In genomic region chr19:48595171-48595570, GRCh38 we compare ENCODE assay signal across 34 cellular contexts. TPM values are rescaled to one million over a fixed set of nuclear protein-coding genes. Genes with fewer than 3 reads are reported as not detected.
DNase-seq lines count a peak whose midpoint lies in the region; ATAC-seq, FAIRE-seq and TF ChIP-seq lines count a peak whose summit lies in the region.
"Had no signal": no experiment of that assay in that cellular context is flagged by ENCODE, and none has a peak within 500 bp of the region (broad histone marks: within the 10 kb centered on the region; RNA-seq: fewer than 3 reads in every experiment).

No MANE protein-coding gene starts in this region.

- peaks cover 0 to 30% of the 10 kb centered on the region in 2 experiments; a peak in 2 of 5 replicates for H3K4me1 ChIP-seq in K562 (replicated peaks in 1 of 2; ENCODE audit: control insufficient read depth in 2 of 2, insufficient read depth in 2 of 2, low read length in 2 of 2)
- no peaks in the 10 kb centered on the region for H3K4me1 ChIP-seq in body of pancreas
- H3K4me1 ChIP-seq: adrenal gland, pancreas, transverse colon had no signal

- no peaks in the 10 kb centered on the region for H3K79me2 ChIP-seq in K562 (ENCODE audit: control insufficient read depth, insufficient read depth, low read length)

- CTCF ChIA-PET in activated CD4-positive, alpha-beta T cell treated with anti-CD3 and anti-CD28 coated beads for 36 hours (lab: Charles Lee) = interaction anchor here (0.6 to 2.0 kb wide), 3 partner anchors 10 to 192 kb away, joined by 3 to 7 read pairs (median 5); no protein-coding TSS in a partner anchor
- CTCF ChIA-PET in K562 (lab: Yijun Ruan, JAX; ENCODE audit: low intra/inter-chr PET ratio) = no interaction called here

- TF ChIP-seq CTCF in natural killer cell (IDR thresholded peaks at IDR 0.05) (no peak), K562 (IDR thresholded peaks at IDR 0.05 in 2 of 3, conservative IDR thresholded peaks at IDR 0.05 in 1 of 3; ENCODE audit: insufficient read depth in 2 of 3, low read depth in 1 of 3, low read length in 3 of 3) (no peak), body of pancreas (IDR thresholded peaks at IDR 0.05) (no peak)

- H3K4me1 Mint-ChIP-seq in activated CD4-positive, alpha-beta T cell treated with anti-CD3 and anti-CD28 coated beads for 36 hours = peaks cover 10% of the 10 kb centered on the region
- H3K4me1 Mint-ChIP-seq in natural killer cell treated with Interleukin-12 subunit alpha and Interleukin-12 subunit beta and Interleukin-15 and Interleukin-18, amount 100 ng/mL, for 72 hours (ENCODE audit: low read depth in 2 of 2) = no peaks in the 10 kb centered on the region
- no peaks in the 10 kb centered on the region for H3K4me1 Mint-ChIP-seq in natural killer cell
- H3K4me1 Mint-ChIP-seq in stimulated activated effector memory CD8-positive, alpha-beta T cell treated with anti-CD3 and anti-CD28 coated beads, Interleukin-12 subunit alpha, Interleukin-12 subunit beta, amount 100 ng/mL, for 72 hours = peaks cover 35% of the 10 kb centered on the region
- H3K4me1 Mint-ChIP-seq: mesothelial cell of epicardium, naive B cell had no signal

- H3K27ac ChIP-seq in K562 (ENCODE audit: extremely low read depth, low read depth, low read length) (no peak overlapping the region), body of pancreas (no peak overlapping the region)
- H3K27ac ChIP-seq: adrenal gland, brain microvascular endothelial cell, epithelial cell of prostate, GM23248, KMS-11, pancreas, transverse colon, WERI-Rb-1 had no signal

- H3K9ac ChIP-seq in K562 (ENCODE audit: insufficient read depth in 1 of 2, low read depth in 2 of 2, low read length in 2 of 2) = no peak overlapping the region
- H3K9ac ChIP-seq: GM23248, KMS-11 had no signal

- intact Hi-C loops in activated CD4-positive, alpha-beta T cell treated with anti-CD3 and anti-CD28 coated beads for 36 hours (cut with DNase I, micrococcal nuclease) = no loop called here
- intact Hi-C loops in natural killer cell (cut with micrococcal nuclease) (no loop called here), K562 (cut with micrococcal nuclease) (no loop called here), body of pancreas (cut with DNase I) (loop anchor here (10.0 kb wide), 1 partner anchor 280 kb away; no protein-coding TSS in a partner anchor)

- no peak for TF ChIP-seq RAD21 in K562 (CRISPR knock-in tag; conservative IDR thresholded peaks at IDR 0.05 in 1 of 2, IDR thresholded peaks at IDR 0.05 in 1 of 2)

- H3K9me1 ChIP-seq in K562 (ENCODE audit: control insufficient read depth, insufficient read depth, low read length) = peaks cover 2% of the 10 kb centered on the region

- H3K4me3 ChIP-seq in K562 (no peak overlapping the region), body of pancreas (no peak overlapping the region)
- H3K4me3 ChIP-seq: adrenal gland, GM23248, pancreas, transverse colon had no signal

- TF ChIP-seq EP300 in K562 (IDR thresholded peaks at IDR 0.05; ENCODE audit: low read length) = no peak

- H3K27me3 ChIP-seq in K562 (ENCODE audit: control insufficient read depth in 2 of 2, insufficient read depth in 2 of 2, low read length in 2 of 2) (peaks cover 0 to 7% of the 10 kb centered on the region in 2 experiments; a peak in 2 of 5 replicates), body of pancreas (no peaks in the 10 kb centered on the region)
- H3K27me3 ChIP-seq: adrenal gland, brain microvascular endothelial cell, pancreas, transverse colon had no signal

- 36% methylated on average over 4 of the region's 9 CpGs for WGBS in K562 (ENCODE audit: insufficient coverage, low coverage, missing lambda C conversion rate)
- 80% methylated on average over 8 to 9 of the region's 9 CpGs for WGBS in body of pancreas, 2 donors

- H3K36me3 ChIP-seq in K562 (ENCODE audit: control insufficient read depth, insufficient read depth, low read length) = no peaks in the 10 kb centered on the region
- H3K36me3 ChIP-seq in body of pancreas (replicated peaks in 1 of 2; ENCODE audit: insufficient read depth in 1 of 2, low read depth in 2 of 2) = no peaks in the 10 kb centered on the region
- H3K36me3 ChIP-seq: adrenal gland, brain microvascular endothelial cell, pancreas, transverse colon, WERI-Rb-1 had no signal

- H3K4me3 Mint-ChIP-seq in activated CD4-positive, alpha-beta T cell treated with anti-CD3 and anti-CD28 coated beads for 36 hours = peak overlapping the region; percentile 74
- H3K4me3 Mint-ChIP-seq in natural killer cell treated with Interleukin-12 subunit alpha and Interleukin-12 subunit beta and Interleukin-15 and Interleukin-18, amount 100 ng/mL, for 72 hours = peak overlapping the region; percentile 33
- no peak overlapping the region for H3K4me3 Mint-ChIP-seq in natural killer cell
- peak overlapping the region; percentile 73 for H3K4me3 Mint-ChIP-seq in stimulated activated effector memory CD8-positive, alpha-beta T cell treated with anti-CD3 and anti-CD28 coated beads, Interleukin-12 subunit alpha, Interleukin-12 subunit beta, amount 100 ng/mL, for 72 hours
- H3K4me3 Mint-ChIP-seq: HFFc6, mesothelial cell of epicardium had no signal

- H3K9me3 ChIP-seq in K562 (replicated peaks; ENCODE audit: control insufficient read depth, insufficient read depth, low read depth, low read length) (no peaks in the 10 kb centered on the region), body of pancreas (no peaks in the 10 kb centered on the region)
- H3K9me3 ChIP-seq: adrenal gland, pancreas, transverse colon had no signal

- H4K20me1 ChIP-seq in K562 (replicated peaks; ENCODE audit: control insufficient read depth, insufficient read depth, low read length) = 0 out of 2 replicates have a peak, but pooled peaks cover 2% of the 10 kb centered on the region

- in situ Hi-C loops in K562 (cut with MboI) = loop anchor here (25.0 kb wide), 1 partner anchor 1517 kb away; no protein-coding TSS in a partner anchor

- H3K9me3 Mint-ChIP-seq in activated CD4-positive, alpha-beta T cell treated with anti-CD3 and anti-CD28 coated beads for 36 hours (ENCODE audit: low read depth) = no peaks in the 10 kb centered on the region
- H3K9me3 Mint-ChIP-seq in natural killer cell treated with Interleukin-12 subunit alpha and Interleukin-12 subunit beta and Interleukin-15 and Interleukin-18, amount 100 ng/mL, for 72 hours = no peaks in the 10 kb centered on the region
- H3K9me3 Mint-ChIP-seq in natural killer cell = no peaks in the 10 kb centered on the region
- no peaks in the 10 kb centered on the region for H3K9me3 Mint-ChIP-seq in stimulated activated effector memory CD8-positive, alpha-beta T cell treated with anti-CD3 and anti-CD28 coated beads, Interleukin-12 subunit alpha, Interleukin-12 subunit beta, amount 100 ng/mL, for 72 hours
- H3K9me3 Mint-ChIP-seq: HFFc6, mesothelial cell of epicardium, naive B cell had no signal

- BruUV-seq in K562 (replicated peaks; lab: Mats Ljungman, UMichigan) = no TSS peak

- DNase-seq in activated CD4-positive, alpha-beta T cell treated with anti-CD3 and anti-CD28 coated beads for 36 hours = no peak
- DNase-seq in activated CD4-positive, alpha-beta T cell treated with anti-CD3 and anti-CD28 coated beads for 1 hour = no peak
- DNase-seq in natural killer cell treated with Interleukin-12 subunit alpha and Interleukin-12 subunit beta and Interleukin-15 and Interleukin-18, amount 100 ng/mL, for 72 hours (ENCODE audit: low spot score) = no peak
- no peak for DNase-seq in natural killer cell
- no peak for DNase-seq in K562 (ENCODE audit: extremely low read depth in 1 of 4, low spot score in 3 of 4)
- no peak for DNase-seq in stimulated activated effector memory CD8-positive, alpha-beta T cell treated with anti-CD3 and anti-CD28 coated beads, Interleukin-12 subunit alpha, Interleukin-12 subunit beta, amount 100 ng/mL, for 72 hours (ENCODE audit: low spot score in 2 of 2)
- DNase-seq in body of pancreas = no peak
- DNase-seq in NCI-H774 (lab: John Stamatoyannopoulos, UW) = no peak
- DNase-seq: activated CD4-positive, alpha-beta T cell treated with anti-CD3 and anti-CD28 coated beads, Interleukin-2, amount 50 U/mL, for 48 hours; AML-193; brain microvascular endothelial cell; DMS53; GM23248; HFFc6; naive B cell; NCI-H1417 treated with DMSO at 0.1 percent for 48 hours; NCI-H2107; NCI-H446; NCI-H82; pancreas; stimulated activated CD4-positive, alpha-beta T cell treated with anti-CD3 and anti-CD28 coated beads, Interleukin-2, amount 100 ng/mL, for 24 hours; transverse colon; WERI-Rb-1 had no signal

- no peak for TF ChIP-seq POLR2A in K562 (conservative IDR thresholded peaks at IDR 0.05)
- no peak for TF ChIP-seq POLR2A in body of pancreas (IDR thresholded peaks at IDR 0.05)

- H3K36me3 Mint-ChIP-seq in activated CD4-positive, alpha-beta T cell treated with anti-CD3 and anti-CD28 coated beads for 36 hours (ENCODE audit: low read depth) = no peaks in the 10 kb centered on the region
- H3K36me3 Mint-ChIP-seq in natural killer cell treated with Interleukin-12 subunit alpha and Interleukin-12 subunit beta and Interleukin-15 and Interleukin-18, amount 100 ng/mL, for 72 hours = no peaks in the 10 kb centered on the region
- H3K36me3 Mint-ChIP-seq in natural killer cell = no peaks in the 10 kb centered on the region
- H3K36me3 Mint-ChIP-seq in stimulated activated effector memory CD8-positive, alpha-beta T cell treated with anti-CD3 and anti-CD28 coated beads, Interleukin-12 subunit alpha, Interleukin-12 subunit beta, amount 100 ng/mL, for 72 hours = peaks cover 42% of the 10 kb centered on the region
- H3K36me3 Mint-ChIP-seq: mesothelial cell of epicardium, naive B cell had no signal

- peak overlapping the region; percentile 38 for H3K27ac Mint-ChIP-seq in activated CD4-positive, alpha-beta T cell treated with anti-CD3 and anti-CD28 coated beads for 36 hours
- H3K27ac Mint-ChIP-seq in natural killer cell treated with Interleukin-12 subunit alpha and Interleukin-12 subunit beta and Interleukin-15 and Interleukin-18, amount 100 ng/mL, for 72 hours = no peak overlapping the region
- H3K27ac Mint-ChIP-seq in natural killer cell = no peak overlapping the region
- peak overlapping the region; percentile 91 for H3K27ac Mint-ChIP-seq in stimulated activated effector memory CD8-positive, alpha-beta T cell treated with anti-CD3 and anti-CD28 coated beads, Interleukin-12 subunit alpha, Interleukin-12 subunit beta, amount 100 ng/mL, for 72 hours
- H3K27ac Mint-ChIP-seq: HFFc6, mesothelial cell of epicardium, naive B cell had no signal

- no peak for ATAC-seq in activated CD4-positive, alpha-beta T cell treated with anti-CD3 and anti-CD28 coated beads for 36 hours
- ATAC-seq in natural killer cell treated with Interleukin-12 subunit alpha and Interleukin-12 subunit beta and Interleukin-15 and Interleukin-18, amount 100 ng/mL, for 72 hours = no peak
- ATAC-seq in natural killer cell (no peak), K562 (no peak), body of pancreas (no peak)
- no peak for ATAC-seq in stimulated activated effector memory CD8-positive, alpha-beta T cell treated with anti-CD3 and anti-CD28 coated beads, Interleukin-12 subunit alpha, Interleukin-12 subunit beta, amount 100 ng/mL, for 72 hours
- ATAC-seq: pancreas had no signal

- H2AFZ ChIP-seq in K562 (ENCODE audit: low read depth, low read length) = no peak overlapping the region
- H2AFZ ChIP-seq: GM23248 had no signal

- POLR2A ChIA-PET in activated CD4-positive, alpha-beta T cell treated with anti-CD3 and anti-CD28 coated beads for 36 hours (lab: Charles Lee) = no interaction called here
- POLR2A ChIA-PET in K562 (lab: Yijun Ruan, JAX) = interaction anchor here (0.5 to 2.6 kb wide), 3 partner anchors 10 to 22 kb away, joined by 3 to 9 read pairs (median 8); no protein-coding TSS in a partner anchor

- no peaks in the 10 kb centered on the region for H3K27me3 Mint-ChIP-seq in activated CD4-positive, alpha-beta T cell treated with anti-CD3 and anti-CD28 coated beads for 36 hours
- peaks cover 0 to 4% of the 10 kb centered on the region in 2 donors for H3K27me3 Mint-ChIP-seq in natural killer cell treated with Interleukin-12 subunit alpha and Interleukin-12 subunit beta and Interleukin-15 and Interleukin-18, amount 100 ng/mL, for 72 hours
- H3K27me3 Mint-ChIP-seq in natural killer cell (ENCODE audit: low read depth in 2 of 2) = peaks cover 0 to 3% of the 10 kb centered on the region in 2 donors

- no peak for FAIRE-seq in K562 (lab: Jason Lieb, UNC)
- FAIRE-seq: G401.6, keratinocyte, pancreas had no signal

- no peak overlapping the region for H3K4me2 ChIP-seq in K562 (ENCODE audit: insufficient read depth, low read length)
- H3K4me2 ChIP-seq: KMS-11 had no signal

RNA-seq across cellular contexts. Expression of gene SPACA4, which starts 11.4 kb away (rescaled TPM):
- total RNA-seq in activated CD4-positive, alpha-beta T cell treated with anti-CD3 and anti-CD28 coated beads for 36 hours = not detected
- not detected for total RNA-seq in natural killer cell treated with Interleukin-12 subunit alpha and Interleukin-12 subunit beta and Interleukin-15 and Interleukin-18, amount 100 ng/mL, for 72 hours
- total RNA-seq in natural killer cell (not detected), K562 (2014; rRNA removed) (not detected in 2 replicates), K562 (2014; rRNA removed; fragmentation: Illumina TruSeq; extraction: Trizol) (not detected in 2 replicates), K562 (2015; rRNA removed; fragmentation: Illumina TruSeq; extraction: Trizol) (not detected in 2 replicates), K562 (2021) (not detected in 2 replicates), body of pancreas (not detected)
- not detected in 2 replicates for total RNA-seq in K562 (2011; cell fraction: chromatin; rRNA removed; ENCODE audit: low replicate concordance)
- total RNA-seq in K562 (2011; cell fraction: nucleolus; rRNA removed) = not detected in 2 replicates
- total RNA-seq in K562 (2011; cell fraction: nucleoplasm; rRNA removed) = not detected in 2 replicates
- polyA plus RNA-seq in K562 (2011; rRNA removed) (not detected in 2 replicates), K562 (2014; fragmentation: Illumina TruSeq; extraction: Trizol) (not detected in 2 replicates), K562 (2014; fragmentation: Nextera tagmentation; extraction: Ambion mirVana) (not detected), K562 (2014; rRNA removed) (not detected in 2 replicates)
- polyA plus RNA-seq in K562 (2011; cell fraction: cytosol; rRNA removed) = 0.09 TPM in 1 of 2 replicates, not detected in the other
- not detected in 2 replicates for polyA plus RNA-seq in K562 (2011; cell fraction: nucleus; rRNA removed)
- not detected in 2 replicates for polyA plus RNA-seq in K562 (2012)
- polyA minus RNA-seq in K562 (2011; rRNA and poly(A)+ RNA removed) = not detected in 2 replicates
- polyA minus RNA-seq in K562 (2011; cell fraction: cytosol; rRNA and poly(A)+ RNA removed) = not detected in 2 replicates
- not detected in 2 replicates for polyA minus RNA-seq in K562 (2011; cell fraction: nucleus; rRNA and poly(A)+ RNA removed)
- total RNA-seq: A172; adrenal gland; GM23248; HFFc6; liver; mesothelial cell of epicardium; pancreas; RPMI7951; SK-MEL-5; T-helper 2 cell treated with Interferon-gamma antibody and Interleukin-4, amounts not matched to agents 100 ng/mL and 5 ng/mL, for 36 hours; transverse colon had no signal
- polyA plus RNA-seq: adrenal gland, GM23248, liver had no signal

RNA-seq across cellular contexts. Expression of gene FAM83E, which starts 19.7 kb away (rescaled TPM):
- total RNA-seq in activated CD4-positive, alpha-beta T cell treated with anti-CD3 and anti-CD28 coated beads for 36 hours = 1 to 10 TPM; 1.5 to 4.1 TPM
- total RNA-seq in natural killer cell treated with Interleukin-12 subunit alpha and Interleukin-12 subunit beta and Interleukin-15 and Interleukin-18, amount 100 ng/mL, for 72 hours = 10 to 100 TPM in 1 of 2 donors, 1 to 10 TPM in 1; 3.5 to 13.7 TPM
- total RNA-seq in natural killer cell = 1 to 10 TPM in 2 of 3 donors, under 1 TPM in 1; 0.70 to 1.3 (median 1.1) TPM
- 1.9 and 6.0 TPM in 2 replicates for total RNA-seq in K562 (2011; cell fraction: chromatin; rRNA removed; ENCODE audit: low replicate concordance)
- total RNA-seq in K562 (2011; cell fraction: nucleolus; rRNA removed) = 3.4 and 7.2 TPM in 2 replicates
- 6.5 and 9.6 TPM in 2 replicates for total RNA-seq in K562 (2011; cell fraction: nucleoplasm; rRNA removed)
- total RNA-seq in K562 (2014; rRNA removed) = 0.82 TPM in 1 of 2 replicates, not detected in the other
- total RNA-seq in K562 (2014; rRNA removed; fragmentation: Illumina TruSeq; extraction: Trizol) = 0.29 TPM in 1 of 2 replicates, not detected in the other
- total RNA-seq in K562 (2015; rRNA removed; fragmentation: Illumina TruSeq; extraction: Trizol) = 0.45 and 0.87 TPM in 2 replicates
- 0.71 and 1.3 TPM in 2 replicates for total RNA-seq in K562 (2021)
- polyA plus RNA-seq in K562 (2011; rRNA removed) = 0.15 TPM in 2 replicates
- polyA plus RNA-seq in K562 (2011; cell fraction: cytosol; rRNA removed) = 0.04 TPM in 1 of 2 replicates, not detected in the other
- polyA plus RNA-seq in K562 (2011; cell fraction: nucleus; rRNA removed) = 0.18 and 1.2 TPM in 2 replicates
- 0.13 and 0.14 TPM in 2 replicates for polyA plus RNA-seq in K562 (2012)
- polyA plus RNA-seq in K562 (2014; fragmentation: Illumina TruSeq; extraction: Trizol) = not detected in 2 replicates
- not detected for polyA plus RNA-seq in K562 (2014; fragmentation: Nextera tagmentation; extraction: Ambion mirVana)
- polyA plus RNA-seq in K562 (2014; rRNA removed) = 0.04 and 0.19 TPM in 2 replicates
- not detected in 2 replicates for polyA minus RNA-seq in K562 (2011; rRNA and poly(A)+ RNA removed)
- polyA minus RNA-seq in K562 (2011; cell fraction: cytosol; rRNA and poly(A)+ RNA removed) = not detected in 2 replicates
- 2.4 and 4.2 TPM in 2 replicates for polyA minus RNA-seq in K562 (2011; cell fraction: nucleus; rRNA and poly(A)+ RNA removed)
- total RNA-seq in body of pancreas = 1 to 10 TPM in 1 of 2 donors, under 1 TPM in 1; 0.33 to 4.2 TPM
- total RNA-seq: A172, GM23248 had no signal
- polyA plus RNA-seq: GM23248 had no signal

RNA-seq across cellular contexts. Expression of gene RPL18, which starts 23.8 kb away (rescaled TPM):
- total RNA-seq in activated CD4-positive, alpha-beta T cell treated with anti-CD3 and anti-CD28 coated beads for 36 hours = 1,000 to 10,000 TPM; 2,026 to 2,191 TPM
- total RNA-seq in natural killer cell treated with Interleukin-12 subunit alpha and Interleukin-12 subunit beta and Interleukin-15 and Interleukin-18, amount 100 ng/mL, for 72 hours = 1,000 to 10,000 TPM; 1,029 to 1,552 TPM
- total RNA-seq in natural killer cell (1,000 to 10,000 TPM in 2 of 3 donors, 100 to 1,000 TPM in 1; 900 to 1,086 (median 1,066) TPM), K562 (2014; rRNA removed) (2,565 and 3,619 TPM in 2 replicates), K562 (2014; rRNA removed; fragmentation: Illumina TruSeq; extraction: Trizol) (1,358 and 1,367 TPM in 2 replicates), K562 (2015; rRNA removed; fragmentation: Illumina TruSeq; extraction: Trizol) (2,022 and 2,084 TPM in 2 replicates), K562 (2021) (2,028 and 2,113 TPM in 2 replicates), body of pancreas (1,000 to 10,000 TPM; 2,402 to 3,112 TPM)
- total RNA-seq in K562 (2011; cell fraction: chromatin; rRNA removed; ENCODE audit: low replicate concordance) = 185 and 358 TPM in 2 replicates
- total RNA-seq in K562 (2011; cell fraction: nucleolus; rRNA removed) = 779 and 884 TPM in 2 replicates
- 712 and 996 TPM in 2 replicates for total RNA-seq in K562 (2011; cell fraction: nucleoplasm; rRNA removed)
- polyA plus RNA-seq in K562 (2011; rRNA removed) (1,530 and 1,971 TPM in 2 replicates), K562 (2014; fragmentation: Illumina TruSeq; extraction: Trizol) (1,653 and 2,262 TPM in 2 replicates), K562 (2014; fragmentation: Nextera tagmentation; extraction: Ambion mirVana) (100 to 1,000 TPM; 312 to 402 TPM), K562 (2014; rRNA removed) (2,460 and 2,635 TPM in 2 replicates)
- 2,544 and 3,068 TPM in 2 replicates for polyA plus RNA-seq in K562 (2011; cell fraction: cytosol; rRNA removed)
- 847 and 901 TPM in 2 replicates for polyA plus RNA-seq in K562 (2011; cell fraction: nucleus; rRNA removed)
- polyA plus RNA-seq in K562 (2012) = 2,553 and 4,056 TPM in 2 replicates
- polyA minus RNA-seq in K562 (2011; rRNA and poly(A)+ RNA removed) = 413 and 534 TPM in 2 replicates
- polyA minus RNA-seq in K562 (2011; cell fraction: cytosol; rRNA and poly(A)+ RNA removed) = 805 and 1,017 TPM in 2 replicates
- 167 and 323 TPM in 2 replicates for polyA minus RNA-seq in K562 (2011; cell fraction: nucleus; rRNA and poly(A)+ RNA removed)

RNA-seq across cellular contexts. Expression of gene SPHK2, which starts 24.1 kb away (rescaled TPM):
- total RNA-seq in activated CD4-positive, alpha-beta T cell treated with anti-CD3 and anti-CD28 coated beads for 36 hours = 10 to 100 TPM; 27.0 TPM
- total RNA-seq in natural killer cell treated with Interleukin-12 subunit alpha and Interleukin-12 subunit beta and Interleukin-15 and Interleukin-18, amount 100 ng/mL, for 72 hours = 10 to 100 TPM; 37.9 to 71.4 TPM
- total RNA-seq in natural killer cell (10 to 100 TPM; 18.6 to 28.3 (median 23.2) TPM), K562 (2014; rRNA removed) (4.0 and 8.2 TPM in 2 replicates), K562 (2014; rRNA removed; fragmentation: Illumina TruSeq; extraction: Trizol) (2.1 and 2.9 TPM in 2 replicates), K562 (2015; rRNA removed; fragmentation: Illumina TruSeq; extraction: Trizol) (5.4 and 5.5 TPM in 2 replicates), K562 (2021) (13.9 and 15.2 TPM in 2 replicates), body of pancreas (10 to 100 TPM in 1 of 2 donors, 1 to 10 TPM in 1; 8.3 to 37.6 TPM)
- 16.1 and 40.7 TPM in 2 replicates for total RNA-seq in K562 (2011; cell fraction: chromatin; rRNA removed; ENCODE audit: low replicate concordance)
- total RNA-seq in K562 (2011; cell fraction: nucleolus; rRNA removed) = 26.3 and 31.7 TPM in 2 replicates
- 25.7 and 33.8 TPM in 2 replicates for total RNA-seq in K562 (2011; cell fraction: nucleoplasm; rRNA removed)
- polyA plus RNA-seq in K562 (2011; rRNA removed) (2.0 and 3.5 TPM in 2 replicates), K562 (2014; fragmentation: Illumina TruSeq; extraction: Trizol) (2.6 and 6.4 TPM in 2 replicates), K562 (2014; fragmentation: Nextera tagmentation; extraction: Ambion mirVana) (under 1 TPM; 0.10 to 0.17 TPM), K562 (2014; rRNA removed) (9.0 and 10.8 TPM in 2 replicates)
- polyA plus RNA-seq in K562 (2011; cell fraction: cytosol; rRNA removed) = 2.7 and 9.3 TPM in 2 replicates
- 11.1 and 18.6 TPM in 2 replicates for polyA plus RNA-seq in K562 (2011; cell fraction: nucleus; rRNA removed)
- polyA plus RNA-seq in K562 (2012) = 7.0 and 7.3 TPM in 2 replicates
- polyA minus RNA-seq in K562 (2011; rRNA and poly(A)+ RNA removed) = 2.8 and 3.5 TPM in 2 replicates
- 5.3 and 7.7 TPM in 2 replicates for polyA minus RNA-seq in K562 (2011; cell fraction: cytosol; rRNA and poly(A)+ RNA removed)
- polyA minus RNA-seq in K562 (2011; cell fraction: nucleus; rRNA and poly(A)+ RNA removed) = 8.6 and 9.6 TPM in 2 replicates

RNA-seq across cellular contexts. Expression of gene DBP, which starts 42.0 kb away (rescaled TPM):
- 10 to 100 TPM in 1 of 2 experiments, 1 to 10 TPM in 1; 8.3 to 12.4 TPM for total RNA-seq in activated CD4-positive, alpha-beta T cell treated with anti-CD3 and anti-CD28 coated beads for 36 hours
- 1 to 10 TPM; 3.8 to 3.9 TPM for total RNA-seq in natural killer cell treated with Interleukin-12 subunit alpha and Interleukin-12 subunit beta and Interleukin-15 and Interleukin-18, amount 100 ng/mL, for 72 hours
- total RNA-seq in natural killer cell (10 to 100 TPM; 16.4 to 31.2 (median 24.3) TPM), K562 (2014; rRNA removed) (3.6 and 5.0 TPM in 2 replicates), K562 (2014; rRNA removed; fragmentation: Illumina TruSeq; extraction: Trizol) (0.96 and 1.1 TPM in 2 replicates), K562 (2015; rRNA removed; fragmentation: Illumina TruSeq; extraction: Trizol) (3.7 and 3.9 TPM in 2 replicates), K562 (2021) (2.6 and 5.5 TPM in 2 replicates), body of pancreas (1 to 10 TPM; 2.0 to 4.9 TPM)
- 1.9 and 3.2 TPM in 2 replicates for total RNA-seq in K562 (2011; cell fraction: chromatin; rRNA removed; ENCODE audit: low replicate concordance)
- 1.8 and 2.2 TPM in 2 replicates for total RNA-seq in K562 (2011; cell fraction: nucleolus; rRNA removed)
- total RNA-seq in K562 (2011; cell fraction: nucleoplasm; rRNA removed) = 2.1 and 3.3 TPM in 2 replicates
- polyA plus RNA-seq in K562 (2011; rRNA removed) (0.45 and 1.1 TPM in 2 replicates), K562 (2014; fragmentation: Illumina TruSeq; extraction: Trizol) (1.8 and 2.1 TPM in 2 replicates), K562 (2014; fragmentation: Nextera tagmentation; extraction: Ambion mirVana) (under 1 TPM; 0.25 to 0.64 TPM), K562 (2014; rRNA removed) (1.6 and 3.8 TPM in 2 replicates)
- 1.0 and 1.3 TPM in 2 replicates for polyA plus RNA-seq in K562 (2011; cell fraction: cytosol; rRNA removed)
- polyA plus RNA-seq in K562 (2011; cell fraction: nucleus; rRNA removed) = 1.2 and 1.5 TPM in 2 replicates
- 4.6 and 5.2 TPM in 2 replicates for polyA plus RNA-seq in K562 (2012)
- polyA minus RNA-seq in K562 (2011; rRNA and poly(A)+ RNA removed) = 0.49 and 0.99 TPM in 2 replicates
- 0.38 and 1.8 TPM in 2 replicates for polyA minus RNA-seq in K562 (2011; cell fraction: cytosol; rRNA and poly(A)+ RNA removed)
- 0.67 and 2.7 TPM in 2 replicates for polyA minus RNA-seq in K562 (2011; cell fraction: nucleus; rRNA and poly(A)+ RNA removed)

Comparison
In these comparisons a context has a peak if more than half of its experiments do, and no peak if none do; other contexts are left out.
1. H3K27ac Mint-ChIP-seq: peak in activated CD4-positive, alpha-beta T cell treated with anti-CD3 and anti-CD28 coated beads for 36 hours (single experiment) and stimulated activated effector memory CD8-positive, alpha-beta T cell treated with anti-CD3 and anti-CD28 coated beads, Interleukin-12 subunit alpha, Interleukin-12 subunit beta, amount 100 ng/mL, for 72 hours (single experiment); none in natural killer cell treated with Interleukin-12 subunit alpha and Interleukin-12 subunit beta and Interleukin-15 and Interleukin-18, amount 100 ng/mL, for 72 hours (0 of 2) and natural killer cell (0 of 2).